27 cellular contexts compared by ENCODE assay signal in genomic region chr10:5924889-5925288, GRCh38. TPM values are rescaled to one million over a fixed set of nuclear protein-coding genes. Genes with fewer than 3 reads are reported as not detected.
DNase-seq lines count a peak whose midpoint lies in the region; ATAC-seq and TF ChIP-seq lines count a peak whose summit lies in the region.
"Had no signal": no experiment of that assay in that cellular context is flagged by ENCODE, and none has a peak within 500 bp of the region (broad histone marks: within the 10 kb centered on the region; RNA-seq: fewer than 3 reads in every experiment).

No MANE protein-coding gene starts in this region.

- H3K27me3 ChIP-seq in mammary epithelial cell (ENCODE audit: insufficient read depth, low read length) (no peaks in the 10 kb centered on the region), GM23338 (ENCODE audit: insufficient read depth) (no peaks in the 10 kb centered on the region), spleen (replicated peaks in 1 of 7) (no peaks in the 10 kb centered on the region)
- H3K27me3 ChIP-seq: BE2C, BLaER1 had no signal

- no peak for ATAC-seq in activated T-helper 17 cell treated with anti-CD3 and anti-CD28 coated beads, Interleukin-2, amount 50 U/mL, for 72 hours (replicated peaks)
- ATAC-seq in mucosa of descending colon (no peak), GM23338 (no peak)
- ATAC-seq: GM12878 had no signal

- H3K27me3 Mint-ChIP-seq in MCF 10A (ENCODE audit: insufficient read depth, unreplicated experiment), result no peaks in the 10 kb centered on the region
- H3K27me3 Mint-ChIP-seq in activated T-helper 17 cell treated with anti-CD3 and anti-CD28 coated beads, Interleukin-2, amount 50 U/mL, for 72 hours, result no peaks in the 10 kb centered on the region
- H3K27me3 Mint-ChIP-seq in endothelial cell (ENCODE audit: unreplicated experiment), result peaks cover 2% of the 10 kb centered on the region
- no peaks in the 10 kb centered on the region for H3K27me3 Mint-ChIP-seq in glutamatergic neuron (ENCODE audit: unreplicated experiment)
- no peaks in the 10 kb centered on the region for H3K27me3 Mint-ChIP-seq in GM23338 (ENCODE audit: insufficient read depth, low read depth, poor library complexity)
- H3K27me3 Mint-ChIP-seq: CD4-positive, alpha-beta memory T cell; CD4-positive, CD25-positive, alpha-beta regulatory T cell; CD8-positive, alpha-beta memory T cell had no signal

- H3K36me3 ChIP-seq in mammary epithelial cell (ENCODE audit: insufficient read depth, low read length), result peaks cover 56% of the 10 kb centered on the region
- peaks cover 9% of the 10 kb centered on the region for H3K36me3 ChIP-seq in mucosa of descending colon (ENCODE audit: low read depth)
- peaks cover 62% of the 10 kb centered on the region for H3K36me3 ChIP-seq in GM23338 (ENCODE audit: insufficient read depth)
- H3K36me3 ChIP-seq in spleen, result peaks cover 8 to 100% (median 99%) of the 10 kb centered on the region in 6 donors

- no peaks in the 10 kb centered on the region for H3K9me2 ChIP-seq in GM23338 (ENCODE audit: insufficient read depth)

- H3K9me3 ChIP-seq in mammary epithelial cell (replicated peaks; ENCODE audit: insufficient read depth, low read length) (no peaks in the 10 kb centered on the region), mucosa of descending colon (no peaks in the 10 kb centered on the region), spleen (no peaks in the 10 kb centered on the region)
- H3K9me3 ChIP-seq: BE2C, BLaER1 had no signal

- CTCF ChIA-PET in MCF 10A (lab: Yijun Ruan, JAX), result no interaction called here
- CTCF ChIA-PET in mammary epithelial cell (lab: Charles Lee; ENCODE audit: low non-redundant PET), result no interaction called here

- H4K20me1 ChIP-seq in mammary epithelial cell (ENCODE audit: insufficient read depth, low read length) (no peaks in the 10 kb centered on the region), GM23338 (replicated peaks; ENCODE audit: insufficient read depth) (no peaks in the 10 kb centered on the region)
- H4K20me1 ChIP-seq: BLaER1 had no signal

- dilution Hi-C loops in mammary epithelial cell (cut with HindIII; ENCODE audit: low sequenced_read_pairs), result no loop called here

- H3K4me3 Mint-ChIP-seq in MCF 10A (ENCODE audit: unreplicated experiment), result no peak overlapping the region
- no peak overlapping the region for H3K4me3 Mint-ChIP-seq in activated T-helper 17 cell treated with anti-CD3 and anti-CD28 coated beads, Interleukin-2, amount 50 U/mL, for 72 hours
- peak overlapping the region; percentile 78 for H3K4me3 Mint-ChIP-seq in endothelial cell (ENCODE audit: unreplicated experiment)
- no peak overlapping the region for H3K4me3 Mint-ChIP-seq in glutamatergic neuron (ENCODE audit: unreplicated experiment)
- H3K4me3 Mint-ChIP-seq in GM23338, result no peak overlapping the region
- H3K4me3 Mint-ChIP-seq: CD14-positive monocyte; CD4-positive, alpha-beta memory T cell; CD4-positive, CD25-positive, alpha-beta regulatory T cell; CD8-positive, alpha-beta memory T cell had no signal

- H3K4me3 ChIP-seq in mammary epithelial cell (replicated peaks in 1 of 3; ENCODE audit: insufficient read depth in 1 of 3, low read depth in 2 of 3, low read length in 3 of 3) (no peak overlapping the region), mucosa of descending colon (no peak overlapping the region), GM23338 (no peak overlapping the region), spleen (no peak overlapping the region)
- H3K4me3 ChIP-seq: BLaER1, GM12878 had no signal

- no peak overlapping the region for H3K9ac ChIP-seq in mammary epithelial cell (ENCODE audit: insufficient read depth, low read length)
- H3K9ac ChIP-seq: BLaER1 had no signal

- H3K27ac ChIP-seq in mammary epithelial cell (ENCODE audit: insufficient read depth, low read depth, low read length), result no peak overlapping the region
- no peak overlapping the region for H3K27ac ChIP-seq in GM23338 (ENCODE audit: low read depth)
- no peak overlapping the region for H3K27ac ChIP-seq in spleen
- H3K27ac ChIP-seq: BLaER1 had no signal

- H3K4me2 ChIP-seq in mammary epithelial cell (ENCODE audit: insufficient read depth, low read depth, low read length), result no peak overlapping the region
- H3K4me2 ChIP-seq in GM23338, result no peak overlapping the region
- H3K4me2 ChIP-seq: BLaER1 had no signal

- H3K36me3 Mint-ChIP-seq in MCF 10A (ENCODE audit: insufficient read depth, unreplicated experiment) (peaks cover 88% of the 10 kb centered on the region), endothelial cell (ENCODE audit: low read depth, unreplicated experiment) (peaks cover 52% of the 10 kb centered on the region), glutamatergic neuron (ENCODE audit: unreplicated experiment) (peaks cover 22% of the 10 kb centered on the region), GM23338 (ENCODE audit: low read depth) (peaks cover 89% of the 10 kb centered on the region)
- H3K36me3 Mint-ChIP-seq in activated T-helper 17 cell treated with anti-CD3 and anti-CD28 coated beads, Interleukin-2, amount 50 U/mL, for 72 hours (ENCODE audit: low read depth), result peaks cover 98% of the 10 kb centered on the region

- peak overlapping the region; percentile 42 for H3K27ac Mint-ChIP-seq in MCF 10A (ENCODE audit: low read depth, unreplicated experiment)
- peak overlapping the region; percentile 36 for H3K27ac Mint-ChIP-seq in activated T-helper 17 cell treated with anti-CD3 and anti-CD28 coated beads, Interleukin-2, amount 50 U/mL, for 72 hours
- peak overlapping the region; percentile 62 for H3K27ac Mint-ChIP-seq in endothelial cell (ENCODE audit: unreplicated experiment)
- peak overlapping the region; percentile 22 for H3K27ac Mint-ChIP-seq in glutamatergic neuron (ENCODE audit: unreplicated experiment)
- no peak overlapping the region for H3K27ac Mint-ChIP-seq in GM23338
- H3K27ac Mint-ChIP-seq: CD4-positive, alpha-beta memory T cell; CD8-positive, alpha-beta memory T cell had no signal

- H3K4me1 ChIP-seq in mammary epithelial cell (ENCODE audit: insufficient read depth, low read length) (no peaks in the 10 kb centered on the region), mucosa of descending colon (ENCODE audit: low read depth) (no peaks in the 10 kb centered on the region), GM23338 (ENCODE audit: insufficient read depth) (no peaks in the 10 kb centered on the region), spleen (no peaks in the 10 kb centered on the region)
- H3K4me1 ChIP-seq: BE2C, BLaER1 had no signal

- no peaks in the 10 kb centered on the region for H3F3A ChIP-seq in GM23338 (replicated peaks; ENCODE audit: low read depth)

- intact Hi-C loops in MCF 10A (cut with micrococcal nuclease), result no loop called here
- intact Hi-C loops in mammary epithelial cell (cut with micrococcal nuclease), result no loop called here
- intact Hi-C loops in mucosa of descending colon (cut with DNase I, micrococcal nuclease), result no loop called here
- intact Hi-C loops in spleen (cut with DNase I; ENCODE audit: low total_unique reads), result no loop called here

- POLR2A ChIA-PET in MCF 10A (lab: Yijun Ruan, JAX), result interaction anchor here (1.3 kb wide), 1 partner anchor 35 kb away, joined by 3 read pairs; the partner anchor contains the start of genes ANKRD16 and FBH1

- DNase-seq in MCF 10A (ENCODE audit: unreplicated experiment) (no peak), mammary epithelial cell (no peak), endothelial cell (ENCODE audit: low spot score) (no peak), glutamatergic neuron (no peak), mucosa of descending colon (no peak), GM23338 (ENCODE audit: low spot score) (no peak), spleen (no peak)
- DNase-seq: 8988T; ACHN; BE2C; C1 segment of cervical spinal cord; CD4-positive, alpha-beta memory T cell; CD4-positive, CD25-positive, alpha-beta regulatory T cell; CD8-positive, alpha-beta memory T cell; COR-L47; DMS 273 treated with DMSO at 0.1 percent for 48 hours; DMS153; DMS53; DMS79; DND-41; EL; GDM1 had no signal

- BruUV-seq in MCF 10A (replicated peaks; lab: Mats Ljungman, UMichigan) (no TSS peak), mammary epithelial cell (replicated peaks; lab: Mats Ljungman, UMichigan) (no TSS peak)

- H3K9me3 Mint-ChIP-seq in MCF 10A (ENCODE audit: unreplicated experiment) (no peaks in the 10 kb centered on the region), endothelial cell (ENCODE audit: unreplicated experiment) (no peaks in the 10 kb centered on the region), glutamatergic neuron (ENCODE audit: unreplicated experiment) (no peaks in the 10 kb centered on the region), GM23338 (no peaks in the 10 kb centered on the region)
- no peaks in the 10 kb centered on the region for H3K9me3 Mint-ChIP-seq in activated T-helper 17 cell treated with anti-CD3 and anti-CD28 coated beads, Interleukin-2, amount 50 U/mL, for 72 hours
- H3K9me3 Mint-ChIP-seq: CD14-positive monocyte; CD4-positive, alpha-beta memory T cell; CD4-positive, CD25-positive, alpha-beta regulatory T cell; CD8-positive, alpha-beta memory T cell had no signal

- TF ChIP-seq CTCF in MCF 10A (IDR thresholded peaks at IDR 0.05; ENCODE audit: unreplicated experiment) (no peak), mammary epithelial cell (conservative IDR thresholded peaks at IDR 0.05 in 1 of 2, IDR thresholded peaks at IDR 0.05 in 1 of 2; ENCODE audit: extremely low read depth in 1 of 2, insufficient read depth in 1 of 2, low read depth in 1 of 2, low read length in 2 of 2) (no peak), endothelial cell (IDR thresholded peaks at IDR 0.05; ENCODE audit: unreplicated experiment) (no peak), glutamatergic neuron (IDR thresholded peaks at IDR 0.05; ENCODE audit: partially characterized antibody, unreplicated experiment) (no peak), mucosa of descending colon (IDR thresholded peaks at IDR 0.05) (no peak), GM23338 (conservative IDR thresholded peaks at IDR 0.05; ENCODE audit: low read depth in 2 of 2) (no peak), spleen (IDR thresholded peaks at IDR 0.05 in 8 of 11, conservative IDR thresholded peaks at IDR 0.05 in 3 of 11) (no peak)

- in situ Hi-C loops in mammary epithelial cell (cut with MboI; ENCODE audit: low sequenced_read_pairs in 2 of 2), result no loop called here

- H3K79me2 ChIP-seq in mammary epithelial cell (ENCODE audit: insufficient read depth, low read length) (no peaks in the 10 kb centered on the region), GM23338 (replicated peaks; ENCODE audit: insufficient read depth) (no peaks in the 10 kb centered on the region)

- no peak overlapping the region for H2AFZ ChIP-seq in mammary epithelial cell (ENCODE audit: low read depth, low read length)
- no peak overlapping the region for H2AFZ ChIP-seq in GM23338

- H3K4me1 Mint-ChIP-seq in MCF 10A (ENCODE audit: insufficient read depth, unreplicated experiment), result no peaks in the 10 kb centered on the region
- H3K4me1 Mint-ChIP-seq in activated T-helper 17 cell treated with anti-CD3 and anti-CD28 coated beads, Interleukin-2, amount 50 U/mL, for 72 hours, result peaks cover 4% of the 10 kb centered on the region
- H3K4me1 Mint-ChIP-seq in endothelial cell (ENCODE audit: unreplicated experiment), result no peaks in the 10 kb centered on the region
- H3K4me1 Mint-ChIP-seq in glutamatergic neuron (ENCODE audit: low read depth, unreplicated experiment), result no peaks in the 10 kb centered on the region
- H3K4me1 Mint-ChIP-seq in GM23338, result no peaks in the 10 kb centered on the region
- H3K4me1 Mint-ChIP-seq: CD14-positive monocyte; CD4-positive, alpha-beta memory T cell; CD8-positive, alpha-beta memory T cell had no signal

- no peak for TF ChIP-seq POLR2A in spleen (IDR thresholded peaks at IDR 0.05)

- 91% methylated on average over 8 of the region's 10 CpGs for WGBS in mammary epithelial cell (ENCODE audit: low coverage, missing lambda C conversion rate)
- WGBS in spleen, 5 donors, result 88 to 97% (median 94%) methylated on average over 10 of the region's 10 CpGs

RNA-seq across cellular contexts. Expression of gene FBH1, which starts 34.8 kb away (rescaled TPM):
- 61.8 and 70.5 TPM in 2 replicates for total RNA-seq in MCF 10A (2022)
- 10 to 100 TPM; 62.7 to 77.3 TPM for total RNA-seq in mammary epithelial cell
- polyA plus RNA-seq in mammary epithelial cell, result 49.3 TPM
- 161 TPM for polyA minus RNA-seq in mammary epithelial cell
- 10 to 100 TPM; 55.9 to 62.0 TPM for total RNA-seq in activated T-helper 17 cell treated with anti-CD3 and anti-CD28 coated beads, Interleukin-2, amount 50 U/mL, for 72 hours
- total RNA-seq in endothelial cell (ENCODE audit: unreplicated experiment), result 95.2 TPM
- total RNA-seq in glutamatergic neuron (ENCODE audit: unreplicated experiment), result 65.0 TPM
- 100 to 1,000 TPM in 2 of 3 donors, 10 to 100 TPM in 1; 74.1 to 109 (median 100) TPM for total RNA-seq in mucosa of descending colon
- 84.0 and 90.8 TPM in 2 replicates for total RNA-seq in GM23338 (2014; rRNA removed; shearing (Covaris generic))
- 62.5 and 68.0 TPM in 2 replicates for polyA plus RNA-seq in GM23338 (2016; fragmentation: Nextera tagmentation; extraction: Ambion mirVana)
- total RNA-seq in spleen, result 100 to 1,000 TPM; 101 to 118 (median 111) TPM
- 10 to 100 TPM; 33.4 to 47.8 (median 40.9) TPM for polyA plus RNA-seq in spleen

RNA-seq across cellular contexts. Expression of gene ANKRD16, which starts 35.2 kb away (rescaled TPM):
- 9.9 and 10.6 TPM in 2 replicates for total RNA-seq in MCF 10A (2022)
- total RNA-seq in mammary epithelial cell, result 1 to 10 TPM; 8.2 to 8.4 TPM
- polyA plus RNA-seq in mammary epithelial cell, result 6.8 TPM
- polyA minus RNA-seq in mammary epithelial cell, result 2.8 TPM
- 1 to 10 TPM; 4.6 to 6.8 TPM for total RNA-seq in activated T-helper 17 cell treated with anti-CD3 and anti-CD28 coated beads, Interleukin-2, amount 50 U/mL, for 72 hours
- 6.6 TPM for total RNA-seq in endothelial cell (ENCODE audit: unreplicated experiment)
- 7.5 TPM for total RNA-seq in glutamatergic neuron (ENCODE audit: unreplicated experiment)
- 1 to 10 TPM; 4.7 to 9.8 (median 7.4) TPM for total RNA-seq in mucosa of descending colon
- total RNA-seq in GM23338 (2014; rRNA removed; shearing (Covaris generic)), result 16.1 and 20.2 TPM in 2 replicates
- 6.4 and 7.5 TPM in 2 replicates for polyA plus RNA-seq in GM23338 (2016; fragmentation: Nextera tagmentation; extraction: Ambion mirVana)
- 10 to 100 TPM in 1 of 7 donors, 1 to 10 TPM in 6; 5.8 to 10.5 (median 6.8) TPM for total RNA-seq in spleen
- polyA plus RNA-seq in spleen, result 1 to 10 TPM; 2.7 to 5.1 (median 4.3) TPM

RNA-seq across cellular contexts. Expression of gene IL15RA, which starts 52.5 kb away (rescaled TPM):
- total RNA-seq in MCF 10A (2022), result 6.0 and 7.9 TPM in 2 replicates
- total RNA-seq in mammary epithelial cell, result 1 to 10 TPM; 1.8 to 2.2 TPM
- polyA plus RNA-seq in mammary epithelial cell, result 2.6 TPM
- polyA minus RNA-seq in mammary epithelial cell, result 1.3 TPM
- total RNA-seq in activated T-helper 17 cell treated with anti-CD3 and anti-CD28 coated beads, Interleukin-2, amount 50 U/mL, for 72 hours, result 10 to 100 TPM; 25.5 to 28.2 TPM
- total RNA-seq in endothelial cell (ENCODE audit: unreplicated experiment), result 0.97 TPM
- total RNA-seq in glutamatergic neuron (ENCODE audit: unreplicated experiment), result not detected
- total RNA-seq in mucosa of descending colon, result 10 to 100 TPM; 19.4 to 26.6 (median 20.6) TPM
- 1.1 and 1.6 TPM in 2 replicates for total RNA-seq in GM23338 (2014; rRNA removed; shearing (Covaris generic))
- 1.9 and 2.2 TPM in 2 replicates for polyA plus RNA-seq in GM23338 (2016; fragmentation: Nextera tagmentation; extraction: Ambion mirVana)
- 10 to 100 TPM; 18.7 to 37.4 (median 28.6) TPM for total RNA-seq in spleen
- 10 to 100 TPM in 2 of 3 donors, 1 to 10 TPM in 1; 9.9 to 13.8 (median 11.1) TPM for polyA plus RNA-seq in spleen
- total RNA-seq: G401 had no signal
